In the genomic region with DNA sequence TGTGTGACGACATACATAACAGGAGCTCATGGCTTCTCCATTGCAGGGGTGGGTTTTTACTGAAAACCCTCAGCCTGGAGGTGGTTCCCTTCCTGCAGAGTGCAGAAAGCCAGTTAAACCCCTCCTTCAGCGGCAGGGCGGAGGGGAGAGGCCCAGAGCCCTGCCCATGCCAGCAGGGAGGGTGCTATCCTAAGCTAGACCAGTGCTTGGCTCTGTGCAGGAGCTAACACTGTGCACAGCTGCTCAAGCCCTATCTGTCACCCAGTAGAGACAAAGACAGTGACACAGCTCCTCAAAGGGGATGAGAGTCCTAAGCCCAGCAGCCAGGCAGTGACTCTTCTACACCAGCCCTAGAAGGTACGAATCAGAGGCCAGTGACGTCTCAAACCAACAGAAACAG, we compare ENCODE assay signal across 29 cellular contexts.
DNase-seq lines count a peak whose midpoint lies in the region; ATAC-seq and TF ChIP-seq lines count a peak whose summit lies in the region.
"Had no signal": no experiment of that assay in that cellular context is flagged by ENCODE, and none has a peak within 500 bp of the region (broad histone marks: within the 10 kb centered on the region; RNA-seq: fewer than 3 reads in every experiment).

No MANE protein-coding gene starts in this region.

- H2AFZ ChIP-seq in DND-41 (ENCODE audit: low read depth, low read length) (no peak overlapping the region), PC-3 (ENCODE audit: low read length) (no peak overlapping the region)

- no peaks in the 10 kb centered on the region for H4K20me1 ChIP-seq in DND-41 (ENCODE audit: insufficient read depth, low read length)
- no peaks in the 10 kb centered on the region for H4K20me1 ChIP-seq in PC-3 (ENCODE audit: low read length)

- H3K4me1 ChIP-seq in DND-41 (ENCODE audit: insufficient read depth, low read length) (no peaks in the 10 kb centered on the region), mucosa of descending colon (ENCODE audit: low read depth) (no peaks in the 10 kb centered on the region), PC-3 (ENCODE audit: insufficient read depth, low read length) (no peaks in the 10 kb centered on the region)
- H3K4me1 ChIP-seq: ascending aorta, colonic mucosa, esophagus muscularis mucosa had no signal

- H3K9me2 ChIP-seq in PC-3 (replicated peaks; ENCODE audit: low read length): no peaks in the 10 kb centered on the region

- H3K9me3 ChIP-seq in DND-41 (ENCODE audit: insufficient read depth, low read length, severe bottlenecking) (no peaks in the 10 kb centered on the region), mucosa of descending colon (no peaks in the 10 kb centered on the region), PC-3 (ENCODE audit: low read length) (no peaks in the 10 kb centered on the region)
- H3K9me3 ChIP-seq: ascending aorta, colonic mucosa, esophagus muscularis mucosa, stomach, thyroid gland had no signal

- H3K79me2 ChIP-seq in DND-41 (ENCODE audit: insufficient read depth, low read length) (no peaks in the 10 kb centered on the region), PC-3 (ENCODE audit: low read length) (no peaks in the 10 kb centered on the region)

- no peak for TF ChIP-seq CTCF in DND-41 (IDR thresholded peaks at IDR 0.05; ENCODE audit: borderline replicate concordance, extremely low read depth, low read length, poor library complexity, severe bottlenecking)
- TF ChIP-seq CTCF in mucosa of descending colon (IDR thresholded peaks at IDR 0.05): no peak
- TF ChIP-seq CTCF in PC-3 (conservative IDR thresholded peaks at IDR 0.05; ENCODE audit: low read depth, low read length): no peak
- TF ChIP-seq CTCF in GM20000 (IDR thresholded peaks at IDR 0.05; ENCODE audit: extremely low read depth, missing control alignments): no peak

- H3K27ac ChIP-seq in DND-41 (ENCODE audit: low read length) (no peak overlapping the region), PC-3 (ENCODE audit: low read length) (no peak overlapping the region)
- H3K27ac ChIP-seq: ascending aorta, cardiac muscle cell, colonic mucosa, esophagus muscularis mucosa, HL-60, skin epidermis, stomach had no signal

- H3K4me3 ChIP-seq in DND-41 (ENCODE audit: low read depth in 1 of 2, low read length in 2 of 2): no peak overlapping the region
- H3K4me3 ChIP-seq in mucosa of descending colon: no peak overlapping the region
- H3K4me3 ChIP-seq in PC-3 (ENCODE audit: low read length): no peak overlapping the region
- H3K4me3 ChIP-seq: ascending aorta, cardiac muscle cell, colonic mucosa, esophagus muscularis mucosa, skin epidermis, stomach, thyroid gland had no signal

- H3K27me3 ChIP-seq in DND-41 (ENCODE audit: insufficient read depth, low read length, poor library complexity): peaks cover 3% of the 10 kb centered on the region
- H3K27me3 ChIP-seq in PC-3 (ENCODE audit: low read length): no peaks in the 10 kb centered on the region
- H3K27me3 ChIP-seq: ascending aorta, cardiac muscle cell, colonic mucosa, esophagus muscularis mucosa, stomach, thyroid gland had no signal

- H3F3A ChIP-seq in PC-3 (ENCODE audit: low read length, unreplicated experiment): no peaks in the 10 kb centered on the region

- ATAC-seq in DND-41 (ENCODE audit: insufficient read depth, low read depth): peak; percentile 39; the same call in 1 of the 3 replicates
- ATAC-seq in mucosa of descending colon: peak; percentile 14
- ATAC-seq in PC-3: no peak
- ATAC-seq in GM21619 (IDR thresholded peaks at IDR 0.05; ENCODE audit: unreplicated experiment): no peak
- no peak for ATAC-seq in HG03025 (IDR thresholded peaks at IDR 0.05; ENCODE audit: low FRiP score, unreplicated experiment)
- ATAC-seq: activated CD4-positive, alpha-beta T cell treated with anti-CD3 and anti-CD28 coated beads for 36 hours; CD8-positive, alpha-beta T cell had no signal

- CTCF ChIA-PET in PC-3 (lab: Charles Lee): no interaction called here

- H3K4me2 ChIP-seq in DND-41 (ENCODE audit: insufficient read depth, low read length) (no peak overlapping the region), PC-3 (ENCODE audit: low read length) (no peak overlapping the region)

- POLR2A ChIA-PET in PC-3 (lab: Charles Lee; ENCODE audit: unreplicated experiment): no interaction called here

- DNase-seq in DND-41: no peak
- DNase-seq in MV-4-11 (lab: John Stamatoyannopoulos, UW): peak; percentile 53
- DNase-seq in ecto neural progenitor cell (ENCODE audit: low spot score): peak; percentile 55
- DNase-seq in mucosa of descending colon: no peak
- no peak for DNase-seq in PC-3
- DNase-seq in GM20000 (ENCODE audit: low spot score): no peak
- DNase-seq: activated CD4-positive, alpha-beta T cell treated with anti-CD3 and anti-CD28 coated beads for 36 hours; activated CD8-positive, alpha-beta memory T cell treated with anti-CD3 and anti-CD28 coated beads for 24 hours; activated effector memory CD4-positive, alpha-beta T cell treated with anti-CD3 and anti-CD28 coated beads, Interleukin-2, amount 50 U/mL, for 16 hours; activated naive CD8-positive, alpha-beta T cell treated with anti-CD3 and anti-CD28 coated beads, Interleukin-2, amount 10 ng/mL, durations not matched to agents 7 days and 5 days; CD8-positive, alpha-beta T cell; colonic mucosa; foreskin melanocyte; GDM1; NCI-H1105 treated with DMSO at 0.1 percent for 48 hours; NCI-H2029 treated with DMSO at 0.1 percent for 48 hours; NCI-H345; stimulated activated CD4-positive, alpha-beta T cell treated with anti-CD3 and anti-CD28 coated beads, Interleukin-1b, Interleukin-23, amount 100 ng/mL, for 48 hours; stimulated activated CD8-positive, alpha-beta memory T cell treated with anti-CD3 and anti-CD28 coated beads, Interleukin-4, amount 100 ng/mL, for 48 hours; stomach; T-helper 2 cell; thyroid gland had no signal

- H3K9ac ChIP-seq in DND-41 (ENCODE audit: low read depth, low read length): no peak overlapping the region
- H3K9ac ChIP-seq in PC-3 (ENCODE audit: low read length): no peak overlapping the region

- H3K36me3 ChIP-seq in DND-41 (ENCODE audit: insufficient read depth, low read length): no peaks in the 10 kb centered on the region
- H3K36me3 ChIP-seq in mucosa of descending colon (ENCODE audit: low read depth): no peaks in the 10 kb centered on the region
- no peaks in the 10 kb centered on the region for H3K36me3 ChIP-seq in PC-3 (ENCODE audit: low read depth, low read length)
- H3K36me3 ChIP-seq: ascending aorta, cardiac muscle cell, colonic mucosa, esophagus muscularis mucosa, stomach, thyroid gland had no signal

- intact Hi-C loops in mucosa of descending colon (cut with DNase I, micrococcal nuclease): no loop called here
- intact Hi-C loops in PC-3 (cut with micrococcal nuclease): no loop called here

- no TSS peak for BruUV-seq in PC-3 (replicated peaks; lab: Mats Ljungman, UMichigan)

Comparison
In these comparisons a context has a peak if more than half of its experiments do, and no peak if none do; other contexts are left out.
1. ATAC-seq: peak in DND-41 (single experiment) and mucosa of descending colon (single experiment); none in PC-3 (single experiment), GM21619 (single experiment) and HG03025 (single experiment).
2. DNase-seq: peak in MV-4-11 (single experiment) and ecto neural progenitor cell (single experiment); none in DND-41 (single experiment), mucosa of descending colon (0 of 3), PC-3 (single experiment) and GM20000 (single experiment).